Comparison of ENCODE assay signal across 8 cellular contexts in the genomic region with DNA sequence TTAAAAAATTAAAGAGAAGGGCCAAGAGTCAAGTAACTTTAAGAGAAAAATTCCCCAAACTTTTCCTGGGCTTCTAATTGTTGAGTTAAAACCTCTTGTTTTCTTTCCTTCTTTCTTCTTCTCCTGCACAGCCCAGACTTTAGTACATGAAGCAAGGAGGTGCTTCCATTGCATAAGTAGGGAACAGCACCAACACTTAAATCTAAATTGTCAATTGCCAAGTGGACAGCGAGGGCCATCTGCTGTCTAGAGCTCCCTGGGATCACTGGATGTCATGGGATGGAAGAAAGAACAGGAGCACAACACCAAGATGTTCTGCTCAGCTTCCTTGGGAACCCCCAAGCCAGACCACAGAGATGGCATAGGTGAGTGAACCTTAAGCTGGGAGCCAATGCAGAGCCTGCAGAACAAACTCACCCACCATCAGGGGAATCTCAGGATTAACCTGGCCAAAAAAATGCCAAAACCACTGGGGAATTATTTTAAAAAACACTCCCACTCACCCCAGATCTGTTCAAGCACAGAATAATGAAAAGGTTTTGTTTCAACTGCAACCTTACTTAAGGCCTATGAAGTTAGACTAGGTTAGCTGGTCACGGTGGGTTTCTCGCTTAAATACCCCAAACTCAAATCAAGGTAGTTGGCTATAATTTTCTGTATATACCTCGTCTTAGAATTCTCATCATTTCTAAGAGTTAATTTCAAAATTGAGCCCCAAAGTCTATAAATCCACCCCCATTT.
DNase-seq lines count a peak whose midpoint lies in the region; ATAC-seq lines count a peak whose summit lies in the region.

No MANE protein-coding gene starts in this region.

- H3K27me3 Mint-ChIP-seq in T-helper 2 cell treated with Interferon-gamma antibody and Interleukin-4, amounts not matched to agents 5 μg/mL and 100 μg/mL, for 36 hours (ENCODE audit: low read depth) = no peaks in the 10 kb centered on the region

- no peaks in the 10 kb centered on the region for H3K9me3 Mint-ChIP-seq in T-helper 2 cell treated with Interferon-gamma antibody and Interleukin-4, amounts not matched to agents 5 μg/mL and 100 μg/mL, for 36 hours

- H3K27ac Mint-ChIP-seq in T-helper 2 cell treated with Interferon-gamma antibody and Interleukin-4, amounts not matched to agents 5 μg/mL and 100 μg/mL, for 36 hours = no peak overlapping the region

- peaks cover 26% of the 10 kb centered on the region for H3K4me1 ChIP-seq in thymus (ENCODE audit: control insufficient read depth, insufficient read depth, low read length)

- no peak for DNase-seq in T-helper 2 cell treated with Interferon-gamma antibody and Interleukin-4, amounts not matched to agents 5 μg/mL and 100 μg/mL, for 36 hours (ENCODE audit: low spot score)
- DNase-seq in T-helper 2 cell (no peak), RPMI7951 (ENCODE audit: low read depth) (peak; percentile 42), left cardiac atrium (no peak), CD1c-positive myeloid dendritic cell (ENCODE audit: extremely low spot score) (no peak)

- intact Hi-C loops in left cardiac atrium (cut with DNase I) = loop anchor here in 1 of 2 donors (2.0 to 10.0 kb wide), 2 partner anchors 117 to 143 kb away; no protein-coding TSS in a partner anchor

- no peaks in the 10 kb centered on the region for H3K36me3 ChIP-seq in thymus (ENCODE audit: control insufficient read depth, insufficient read depth)

- H3K4me1 Mint-ChIP-seq in T-helper 2 cell treated with Interferon-gamma antibody and Interleukin-4, amounts not matched to agents 5 μg/mL and 100 μg/mL, for 36 hours (ENCODE audit: low read depth) = peaks cover 3% of the 10 kb centered on the region

- 54% methylated on average over 4 of the region's 4 CpGs for WGBS in thymus

- ATAC-seq in left cardiac atrium = peak; percentile 18 to 67
- ATAC-seq in GM21367 (IDR thresholded peaks at IDR 0.05; ENCODE audit: unreplicated experiment) = no peak
- ATAC-seq in HG02970 (IDR thresholded peaks at IDR 0.05; ENCODE audit: low FRiP score, unreplicated experiment) = no peak

- peak overlapping the region; percentile 24 for H3K4me3 ChIP-seq in thymus (ENCODE audit: low read length)

- no peaks in the 10 kb centered on the region for H3K9me3 ChIP-seq in thymus (ENCODE audit: control insufficient read depth)

- H3K27me3 ChIP-seq in thymus (ENCODE audit: control insufficient read depth, insufficient read depth) = no peaks in the 10 kb centered on the region

- H3K4me3 Mint-ChIP-seq in T-helper 2 cell treated with Interferon-gamma antibody and Interleukin-4, amounts not matched to agents 5 μg/mL and 100 μg/mL, for 36 hours = peak overlapping the region; percentile 9

- peak overlapping the region; percentile 96 for H3K27ac ChIP-seq in thymus (ENCODE audit: low read depth)

- no peaks in the 10 kb centered on the region for H3K36me3 Mint-ChIP-seq in T-helper 2 cell treated with Interferon-gamma antibody and Interleukin-4, amounts not matched to agents 5 μg/mL and 100 μg/mL, for 36 hours (ENCODE audit: low read depth)

Comparison
In these comparisons a context has a peak if more than half of its experiments do, and no peak if none do; other contexts are left out.
1. ATAC-seq: peak in left cardiac atrium (2 of 2); none in GM21367 (single experiment) and HG02970 (single experiment).